ENCODE assay signal across 8 cellular contexts in the genomic region with DNA sequence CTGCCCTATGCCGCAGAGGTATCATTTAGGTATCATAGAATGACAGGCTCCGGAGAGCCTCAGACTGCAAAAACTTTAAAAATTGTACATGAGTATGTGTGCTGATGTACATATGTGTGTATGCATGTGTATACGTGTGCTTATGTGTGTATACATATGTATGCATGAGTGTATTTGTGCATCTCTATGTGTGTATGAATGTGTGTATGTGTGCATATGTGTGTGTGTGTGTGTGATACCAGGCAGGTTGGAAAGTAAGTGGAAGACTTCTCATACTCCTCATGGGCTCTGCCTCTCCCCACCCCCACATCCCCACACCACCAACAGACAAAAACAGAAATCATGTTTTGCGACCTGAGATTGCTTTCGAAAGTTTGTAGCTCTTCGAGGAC. TPM values are rescaled to one million over a fixed set of nuclear protein-coding genes. Genes with fewer than 3 reads are reported as not detected.
A peak's percentile ranks its signal among the peaks of the same experiment; 100 is the strongest.
DNase-seq lines count a peak whose midpoint lies in the region; ATAC-seq and TF ChIP-seq lines count a peak whose summit lies in the region.

No MANE protein-coding gene starts in this region.

- peak; percentile 4 for ATAC-seq in GM19351 (IDR thresholded peaks at IDR 0.05; ENCODE audit: unreplicated experiment)
- ATAC-seq in HG03520 (IDR thresholded peaks at IDR 0.05; ENCODE audit: unreplicated experiment) = peak; percentile 2
- no peak for ATAC-seq in left lung

- CTCF ChIA-PET in A673 (lab: Charles Lee) = no interaction called here

- H3K27me3 ChIP-seq in A673 (replicated peaks; ENCODE audit: insufficient read depth, low read depth, low read length, poor library complexity) (no peaks in the 10 kb centered on the region), left lung (peaks cover 0 to 34% of the 10 kb centered on the region in 2 donors), thyroid gland (no peaks in the 10 kb centered on the region)

- no peak for TF ChIP-seq CTCF in A673 (conservative IDR thresholded peaks at IDR 0.05; ENCODE audit: low read depth, low read length)
- no peak for TF ChIP-seq CTCF in astrocyte of the cerebellum (IDR thresholded peaks at IDR 0.05; ENCODE audit: low read depth, low read length, missing control alignments)
- TF ChIP-seq CTCF in left lung (IDR thresholded peaks at IDR 0.05) = no peak
- no peak for TF ChIP-seq CTCF in thyroid gland (IDR thresholded peaks at IDR 0.05)

- peak overlapping the region; percentile 72 for H3K4me3 ChIP-seq in A673 (ENCODE audit: low read depth, low read length, poor library complexity, severe bottlenecking)
- H3K4me3 ChIP-seq in astrocyte of the cerebellum (ENCODE audit: low read depth, low read length) = peak overlapping the region; percentile 61
- H3K4me3 ChIP-seq in left lung = peak overlapping the region; percentile 64 to 65
- H3K4me3 ChIP-seq in thyroid gland (replicated peaks in 1 of 3) = peak overlapping the region; percentile 65 to 74 (median 69)

- H3K4me1 ChIP-seq in A673 (ENCODE audit: insufficient read depth, low read length, poor library complexity, severe bottlenecking) = peaks cover 15% of the 10 kb centered on the region
- peaks cover 5 to 18% of the 10 kb centered on the region in 2 donors for H3K4me1 ChIP-seq in left lung
- peaks cover 7 to 13% of the 10 kb centered on the region in 2 donors for H3K4me1 ChIP-seq in thyroid gland

- POLR2A ChIA-PET in A673 (lab: Charles Lee; ENCODE audit: low non-redundant PET) = interaction anchor here (0.6 kb wide), 1 partner anchor 26 kb away, joined by 9 read pairs; no protein-coding TSS in a partner anchor

- no peak for DNase-seq in A673 (ENCODE audit: low spot score)
- DNase-seq in astrocyte of the cerebellum (ENCODE audit: low read depth) = no peak
- DNase-seq in left lung = no peak
- DNase-seq in thyroid gland = no peak
- no peak for DNase-seq in NCI-H146 treated with DMSO at 0.1 percent for 48 hours (lab: John Stamatoyannopoulos, UW; ENCODE audit: unreplicated experiment)
- DNase-seq in NK-92 treated with Interleukin-12 subunit alpha and Interleukin-12 subunit beta, amount 100 ng/mL, for 24 hours (lab: John Stamatoyannopoulos, UW) = no peak

- peak overlapping the region; percentile 90 for H3K27ac ChIP-seq in A673 (ENCODE audit: low read depth, low read length, poor library complexity, severe bottlenecking)
- peak overlapping the region in 1 of 2 donors; percentile 90 for H3K27ac ChIP-seq in left lung
- peak overlapping the region; percentile 94 to 95 (median 95) for H3K27ac ChIP-seq in thyroid gland

- H3K9me3 ChIP-seq in A673 (ENCODE audit: low read depth, low read length, poor library complexity, severe bottlenecking) = no peaks in the 10 kb centered on the region
- H3K9me3 ChIP-seq in left lung = no peaks in the 10 kb centered on the region
- H3K9me3 ChIP-seq in thyroid gland = no peaks in the 10 kb centered on the region

- WGBS in thyroid gland, 2 donors = 46% methylated on average over 6 of the region's 6 CpGs

- intact Hi-C loops in A673 (cut with micrococcal nuclease; ENCODE audit: unreplicated experiment) (no loop called here), left lung (cut with DNase I) (no loop called here), thyroid gland (cut with DNase I) (no loop called here)

- TF ChIP-seq POLR2A in thyroid gland (IDR thresholded peaks at IDR 0.05) = no peak

- H3K36me3 ChIP-seq in A673 (ENCODE audit: insufficient read depth, low read length, poor library complexity, severe bottlenecking) (no peaks in the 10 kb centered on the region), left lung (no peaks in the 10 kb centered on the region), thyroid gland (no peaks in the 10 kb centered on the region)

- in situ Hi-C loops in astrocyte of the cerebellum (cut with HindIII; ENCODE audit: low sequenced_read_pairs) = no loop called here

- BruUV-seq in A673 (replicated peaks; lab: Mats Ljungman, UMichigan) = no TSS peak

RNA-seq across cellular contexts. Expression of a gene that starts 0.6 kb away (rescaled TPM):
- total RNA-seq in A673 (2021) (5.9 and 8.5 TPM in 2 replicates), left lung (1 to 10 TPM; 3.9 to 4.9 TPM), thyroid gland (10 to 100 TPM; 18.9 to 32.4 (median 24.7) TPM)

RNA-seq across cellular contexts. Expression of a gene that starts 29.1 kb away (rescaled TPM):
- total RNA-seq in A673 (2021) (95.0 and 107 TPM in 2 replicates), left lung (10 to 100 TPM; 71.3 to 75.9 TPM), thyroid gland (100 to 1,000 TPM; 115 to 181 (median 144) TPM)
